1 cellular context compared by ENCODE assay signal in genomic region chr14:101112351-101113107, GRCh38.
TF ChIP-seq lines count a peak whose summit lies in the region.

No MANE protein-coding gene starts in this region.

TF ChIP-seq in HepG2, 621 proteins besides CTCF, POLR2A, EP300 and RAD21 (continued from another document):
- TF ChIP-seq ZBTB40 (IDR thresholded peaks at IDR 0.05) (no peak), ZBTB40 (CRISPR knock-in tag; IDR thresholded peaks at IDR 0.05) (no peak), HMG20A (CRISPR knock-in tag; IDR thresholded peaks at IDR 0.05; ENCODE audit: borderline replicate concordance) (no peak), ELF1 (CRISPR knock-in tag; IDR thresholded peaks at IDR 0.05) (no peak), FUBP1 (CRISPR knock-in tag; IDR thresholded peaks at IDR 0.05; ENCODE audit: borderline replicate concordance) (no peak), SKIL (CRISPR knock-in tag; IDR thresholded peaks at IDR 0.05; ENCODE audit: borderline replicate concordance) (no peak), MZF1 (CRISPR knock-in tag; IDR thresholded peaks at IDR 0.05; ENCODE audit: borderline replicate concordance) (no peak), THAP7 (CRISPR knock-in tag; IDR thresholded peaks at IDR 0.05) (no peak), HMGXB4 (CRISPR knock-in tag; IDR thresholded peaks at IDR 0.05; ENCODE audit: borderline replicate concordance in 1 of 2, low read depth in 1 of 2) (no peak), CENPT (CRISPR knock-in tag; IDR thresholded peaks at IDR 0.05; ENCODE audit: low read depth) (no peak), ZFX (CRISPR knock-in tag; IDR thresholded peaks at IDR 0.05; ENCODE audit: low read depth) (no peak)
